Comparison of ENCODE assay signal across 17 cellular contexts in the genomic region with DNA sequence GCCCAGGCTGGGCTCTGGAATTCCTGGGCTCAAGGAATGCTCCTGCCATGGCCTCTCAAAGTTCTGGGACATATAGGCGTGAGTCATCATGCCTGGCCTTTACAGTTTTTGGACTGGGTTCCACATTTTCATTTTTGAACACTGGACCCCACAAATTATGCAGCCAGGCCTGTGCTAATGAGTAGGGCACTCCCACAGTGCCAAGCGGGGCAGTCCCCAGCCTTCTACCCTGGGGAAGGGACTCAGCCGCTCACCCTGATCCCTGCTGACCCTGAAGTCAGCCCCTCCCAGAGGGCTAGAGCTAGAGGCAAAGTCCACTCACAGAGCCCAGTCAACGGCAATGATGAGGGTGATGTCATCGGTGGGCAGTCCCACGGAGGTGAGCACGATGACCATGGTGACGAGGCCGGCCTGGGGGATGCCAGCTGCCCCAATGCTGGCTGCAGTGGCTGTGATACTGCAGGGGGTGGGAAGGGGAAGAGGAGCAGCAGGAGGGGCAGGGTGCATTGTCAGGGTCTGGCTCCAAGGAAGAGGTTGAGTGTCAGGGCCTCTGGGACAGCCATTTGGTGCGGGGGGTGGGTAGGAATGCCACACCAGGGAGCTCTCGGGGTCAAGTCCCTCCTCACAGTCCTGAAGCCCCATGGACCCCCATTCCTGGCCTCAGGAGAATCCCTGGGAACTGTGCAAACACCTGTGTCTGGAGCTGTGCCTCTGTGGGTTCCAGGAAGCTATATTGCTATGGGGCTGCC. TPM values are rescaled to one million over a fixed set of nuclear protein-coding genes. Genes with fewer than 3 reads are reported as not detected.
A peak's percentile ranks its signal among the peaks of the same experiment; 100 is the strongest.
DNase-seq lines count a peak whose midpoint lies in the region; ATAC-seq, FAIRE-seq and TF ChIP-seq lines count a peak whose summit lies in the region.
"Had no signal": no experiment of that assay in that cellular context is flagged by ENCODE, and none has a peak within 500 bp of the region (broad histone marks: within the 10 kb centered on the region; RNA-seq: fewer than 3 reads in every experiment).

No MANE protein-coding gene starts in this region.

- peak overlapping the region in 1 of 2 experiments; percentile 61 for H3K14ac ChIP-seq in mesenchymal stem cell (ENCODE audit: low read length in 2 of 2)

- in situ Hi-C loops in K562 (cut with MboI): no loop called here

- no peaks in the 10 kb centered on the region for H3K79me1 ChIP-seq in mesenchymal stem cell (replicated peaks; ENCODE audit: low read length, poor library complexity, severe bottlenecking)

- H3K27me3 ChIP-seq in K562 (ENCODE audit: control insufficient read depth in 2 of 2, insufficient read depth in 2 of 2, low read length in 2 of 2): peaks cover 29 to 46% of the 10 kb centered on the region in 2 experiments
- no peaks in the 10 kb centered on the region for H3K27me3 ChIP-seq in mesenchymal stem cell (ENCODE audit: control insufficient read depth in 1 of 2, insufficient read depth in 1 of 2, low read length in 2 of 2)
- no peaks in the 10 kb centered on the region for H3K27me3 ChIP-seq in PC-9 (ENCODE audit: insufficient read depth, low read depth)
- H3K27me3 ChIP-seq in ovary: no peaks in the 10 kb centered on the region

- intact Hi-C loops in K562 (cut with micrococcal nuclease) (no loop called here), PC-9 (cut with micrococcal nuclease; ENCODE audit: unreplicated experiment) (loop anchor here (10.0 kb wide), 1 partner anchor 85 kb away; no protein-coding TSS in a partner anchor), ovary (cut with DNase I) (no loop called here)

- BruUV-seq in K562 (replicated peaks; lab: Mats Ljungman, UMichigan) (no TSS peak), PC-9 (replicated peaks; lab: Mats Ljungman, UMichigan) (no TSS peak)

- H3K79me2 ChIP-seq in K562 (ENCODE audit: control insufficient read depth, insufficient read depth, low read length) (no peaks in the 10 kb centered on the region), PC-9 (ENCODE audit: low read depth) (no peaks in the 10 kb centered on the region)

- H3K9ac ChIP-seq in K562 (ENCODE audit: insufficient read depth in 1 of 2, low read depth in 2 of 2, low read length in 2 of 2) (no peak overlapping the region), mesenchymal stem cell (ENCODE audit: low read length) (no peak overlapping the region)

- H3K23ac ChIP-seq in mesenchymal stem cell (ENCODE audit: low read length in 2 of 2): no peak overlapping the region

- TF ChIP-seq RAD21 in A549 (conservative IDR thresholded peaks at IDR 0.05 in 1 of 2, IDR thresholded peaks at IDR 0.05 in 1 of 2) (no peak), K562 (CRISPR knock-in tag; conservative IDR thresholded peaks at IDR 0.05 in 1 of 2, IDR thresholded peaks at IDR 0.05 in 1 of 2) (no peak)

- no peak overlapping the region for H2AFZ ChIP-seq in K562 (ENCODE audit: low read depth, low read length)
- no peak overlapping the region for H2AFZ ChIP-seq in mesenchymal stem cell (ENCODE audit: low read depth, low read length)
- H2AFZ ChIP-seq in PC-9: no peak overlapping the region

- H2BK12ac ChIP-seq in mesenchymal stem cell (ENCODE audit: low read length in 2 of 2): peak overlapping the region; percentile 33 to 80

- CTCF ChIA-PET in A549 (lab: Yijun Ruan, JAX) (interaction anchor here (1.5 kb wide), 1 partner anchor 96 kb away, joined by 4 read pairs; no protein-coding TSS in a partner anchor), K562 (lab: Yijun Ruan, JAX; ENCODE audit: low intra/inter-chr PET ratio) (no interaction called here), PC-9 (lab: Charles Lee) (no interaction called here)

- no peaks in the 10 kb centered on the region for H3K9me3 ChIP-seq in A549
- H3K9me3 ChIP-seq in K562 (replicated peaks; ENCODE audit: control insufficient read depth, insufficient read depth, low read depth, low read length): no peaks in the 10 kb centered on the region
- no peaks in the 10 kb centered on the region for H3K9me3 ChIP-seq in mesenchymal stem cell (ENCODE audit: control insufficient read depth, low read length)
- no peaks in the 10 kb centered on the region for H3K9me3 ChIP-seq in PC-9 (ENCODE audit: insufficient read depth, low read depth)
- no peaks in the 10 kb centered on the region for H3K9me3 ChIP-seq in ovary

- DNase-seq in A549 (ENCODE audit: low read depth in 1 of 2, low spot score in 1 of 2) (peak in 1 of 2 experiments; percentile 33), HS-27A (ENCODE audit: low read depth) (peak; percentile 50), K562 (ENCODE audit: extremely low read depth in 1 of 4, low spot score in 3 of 4) (no peak), mesenchymal stem cell (peak; percentile 39), PC-9 (no peak), NCI-H187 treated with DMSO at 0.1 percent for 48 hours (lab: John Stamatoyannopoulos, UW) (no peak), ovary (no peak), NAMALWA (ENCODE audit: low spot score) (no peak)
- DNase-seq: ACHN; activated CD4-positive, CD25-positive, alpha-beta regulatory T cell treated with anti-CD3 and anti-CD28 coated beads, Interleukin-2, amount 50 U/mL, for 72 hours; activated CD8-positive, alpha-beta memory T cell treated with anti-CD3 and anti-CD28 coated beads, Interleukin-2, amount 50 U/mL, for 4 hours; NCI-H1048; NCI-H748 treated with DMSO at 0.1 percent for 48 hours; T-helper 17 cell had no signal

- no peak overlapping the region for H2BK5ac ChIP-seq in mesenchymal stem cell (ENCODE audit: low read depth, low read length, poor library complexity, severe bottlenecking)

- no peak for TF ChIP-seq EP300 in A549 (IDR thresholded peaks at IDR 0.05)
- TF ChIP-seq EP300 in K562 (IDR thresholded peaks at IDR 0.05; ENCODE audit: low read length): no peak
- TF ChIP-seq EP300 in ovary (IDR thresholded peaks at IDR 0.05): no peak

- no peaks in the 10 kb centered on the region for H3K9me1 ChIP-seq in K562 (ENCODE audit: control insufficient read depth, insufficient read depth, low read length)

- no peak for FAIRE-seq in A549 (lab: Jason Lieb, UNC)
- FAIRE-seq in K562 (lab: Jason Lieb, UNC): no peak
- FAIRE-seq: endometrium, islet of Langerhans had no signal

- H3K27ac ChIP-seq in A549: peak overlapping the region; percentile 60 to 71
- H3K27ac ChIP-seq in K562 (ENCODE audit: extremely low read depth, low read depth, low read length): no peak overlapping the region
- no peak overlapping the region for H3K27ac ChIP-seq in mesenchymal stem cell (ENCODE audit: low read length, poor library complexity, severe bottlenecking)
- no peak overlapping the region for H3K27ac ChIP-seq in PC-9
- H3K27ac ChIP-seq in ovary: no peak overlapping the region
- H3K27ac ChIP-seq: RWPE1 had no signal

- TF ChIP-seq CTCF in A549 (IDR thresholded peaks at IDR 0.05) (no peak), K562 (IDR thresholded peaks at IDR 0.05 in 2 of 3, conservative IDR thresholded peaks at IDR 0.05 in 1 of 3; ENCODE audit: insufficient read depth in 2 of 3, low read depth in 1 of 3, low read length in 3 of 3) (no peak), PC-9 (conservative IDR thresholded peaks at IDR 0.05) (no peak), ovary (IDR thresholded peaks at IDR 0.05) (no peak)

- ATAC-seq in A549: peak in 1 of 2 experiments; percentile 55; a peak in 3 of 6 replicates
- ATAC-seq in K562: no peak
- ATAC-seq: T-helper 17 cell had no signal

- peak overlapping the region in 1 of 2 experiments; percentile 46 for H3K4ac ChIP-seq in mesenchymal stem cell (ENCODE audit: low read depth in 1 of 2, low read length in 2 of 2)

- H4K91ac ChIP-seq in mesenchymal stem cell (ENCODE audit: low read length): peak overlapping the region; percentile 64

- H3K18ac ChIP-seq in mesenchymal stem cell (ENCODE audit: low read depth in 1 of 2, low read length in 2 of 2): peak overlapping the region; percentile 53 to 71

- H3K36me3 ChIP-seq in K562 (ENCODE audit: control insufficient read depth, insufficient read depth, low read length): no peaks in the 10 kb centered on the region
- peaks cover 3 to 33% of the 10 kb centered on the region in 2 experiments for H3K36me3 ChIP-seq in mesenchymal stem cell (ENCODE audit: control insufficient read depth in 1 of 2, insufficient read depth in 2 of 2, low read depth in 1 of 2, low read length in 2 of 2)
- no peaks in the 10 kb centered on the region for H3K36me3 ChIP-seq in PC-9 (ENCODE audit: low read depth)
- H3K36me3 ChIP-seq in ovary: no peaks in the 10 kb centered on the region

- POLR2A ChIA-PET in A549 (lab: Yijun Ruan, JAX) (no interaction called here), K562 (lab: Yijun Ruan, JAX) (interaction anchor here (0.6 to 0.9 kb wide), 5 partner anchors 29 to 387 kb away, joined by 3 to 4 read pairs (median 3); no protein-coding TSS in a partner anchor), PC-9 (lab: Charles Lee; ENCODE audit: unreplicated experiment) (interaction anchor here (0.7 kb wide), 1 partner anchor 296 kb away, joined by 6 read pairs; no protein-coding TSS in a partner anchor)

- WGBS in A549 (ENCODE audit: missing lambda C conversion rate): 48% methylated on average over 6 of the region's 11 CpGs
- 31% methylated on average over 11 of the region's 11 CpGs for WGBS in K562 (ENCODE audit: insufficient coverage, low coverage, missing lambda C conversion rate)
- 82% methylated on average over 11 of the region's 11 CpGs for WGBS in mesenchymal stem cell
- WGBS in ovary, 3 donors: 89 to 90% (median 90%) methylated on average over 11 of the region's 11 CpGs

- no peaks in the 10 kb centered on the region for H3K9me2 ChIP-seq in PC-9 (ENCODE audit: insufficient read depth)

- TF ChIP-seq POLR2A in A549 (IDR thresholded peaks at IDR 0.05; ENCODE audit: low read length): no peak
- TF ChIP-seq POLR2A in K562 (conservative IDR thresholded peaks at IDR 0.05): no peak
- TF ChIP-seq POLR2A in ovary (IDR thresholded peaks at IDR 0.05): no peak

- no peak overlapping the region for H2BK15ac ChIP-seq in mesenchymal stem cell (ENCODE audit: low read depth, poor library complexity, severe bottlenecking)

- H3F3A ChIP-seq in PC-9 (ENCODE audit: insufficient read depth, low read depth): no peaks in the 10 kb centered on the region

- H3K4me2 ChIP-seq in A549: peak overlapping the region; percentile 63
- no peak overlapping the region for H3K4me2 ChIP-seq in K562 (ENCODE audit: insufficient read depth, low read length)
- H3K4me2 ChIP-seq in mesenchymal stem cell (ENCODE audit: low read length, poor library complexity, severe bottlenecking): no peak overlapping the region
- no peak overlapping the region for H3K4me2 ChIP-seq in PC-9

- H3K4me3 ChIP-seq in A549: no peak overlapping the region
- no peak overlapping the region for H3K4me3 ChIP-seq in K562
- H3K4me3 ChIP-seq in mesenchymal stem cell (ENCODE audit: insufficient read depth in 1 of 2, low read depth in 1 of 2, low read length in 2 of 2): no peak overlapping the region
- no peak overlapping the region for H3K4me3 ChIP-seq in PC-9
- no peak overlapping the region for H3K4me3 ChIP-seq in ovary

- H3K4me1 ChIP-seq in A549 (peaks cover 21% of the 10 kb centered on the region), K562 (replicated peaks in 1 of 2; ENCODE audit: control insufficient read depth in 2 of 2, insufficient read depth in 2 of 2, low read length in 2 of 2) (peaks cover 8 to 54% of the 10 kb centered on the region in 2 experiments; a peak in 3 of 5 replicates), mesenchymal stem cell (ENCODE audit: control insufficient read depth, insufficient read depth, low read depth, low read length) (peaks cover 24% of the 10 kb centered on the region), PC-9 (replicated peaks; ENCODE audit: insufficient read depth) (peaks cover 9% of the 10 kb centered on the region; the same call in 1 of the 2 replicates), ovary (ENCODE audit: insufficient read depth) (no peaks in the 10 kb centered on the region)

- peak overlapping the region; percentile 52 for H4K8ac ChIP-seq in mesenchymal stem cell (ENCODE audit: low read length)

- H2BK120ac ChIP-seq in mesenchymal stem cell (ENCODE audit: low read depth, low read length): no peak overlapping the region

- H2AK5ac ChIP-seq in mesenchymal stem cell (ENCODE audit: low read length, severe bottlenecking): no peak overlapping the region

- H4K20me1 ChIP-seq in K562 (replicated peaks; ENCODE audit: control insufficient read depth, insufficient read depth, low read length) (0 out of 2 replicates have a peak, but pooled peaks cover 1% of the 10 kb centered on the region), PC-9 (ENCODE audit: insufficient read depth) (no peaks in the 10 kb centered on the region)

RNA-seq across cellular contexts. Expression of a gene that starts 27.6 kb away (rescaled TPM):
- polyA plus RNA-seq in A549 (2011; rRNA removed) (0.05 and 0.15 TPM in 2 replicates), A549 (2017; fragmentation: RNase III; extraction: RNeasy Plus Mini Kit Qiagen cat#74134 plus additional on column Dnase treatment) (not detected in 3 replicates), K562 (2011; rRNA removed) (not detected in 2 replicates), K562 (2014; fragmentation: Illumina TruSeq; extraction: Trizol) (not detected in 2 replicates), K562 (2014; fragmentation: Nextera tagmentation; extraction: Ambion mirVana) (not detected), K562 (2014; rRNA removed) (not detected in 2 replicates), ovary (100 to 1,000 TPM in 1 of 2 donors, 10 to 100 TPM in 1; 72.8 to 203 TPM)
- 0.01 TPM in 1 of 2 replicates, not detected in the other for polyA plus RNA-seq in A549 (2012; cell fraction: cytosol; rRNA removed)
- 0.05 and 0.17 TPM in 2 replicates for polyA plus RNA-seq in A549 (2012; cell fraction: nucleus; rRNA removed)
- polyA minus RNA-seq in A549 (2011; rRNA and poly(A)+ RNA removed): not detected in 2 replicates
- total RNA-seq in K562 (2011; cell fraction: chromatin; rRNA removed; ENCODE audit: low replicate concordance): not detected in 2 replicates
- total RNA-seq in K562 (2011; cell fraction: nucleolus; rRNA removed): not detected in 2 replicates
- not detected in 2 replicates for total RNA-seq in K562 (2011; cell fraction: nucleoplasm; rRNA removed)
- total RNA-seq in K562 (2014; rRNA removed) (not detected in 2 replicates), K562 (2014; rRNA removed; fragmentation: Illumina TruSeq; extraction: Trizol) (not detected in 2 replicates), K562 (2015; rRNA removed; fragmentation: Illumina TruSeq; extraction: Trizol) (not detected in 2 replicates), K562 (2021) (0.09 TPM in 1 of 2 replicates, not detected in the other), PC-9 (2021) (not detected in 2 replicates), ovary (100 to 1,000 TPM; 106 to 254 (median 154) TPM)
- not detected in 2 replicates for polyA plus RNA-seq in K562 (2011; cell fraction: cytosol; rRNA removed)
- polyA plus RNA-seq in K562 (2011; cell fraction: nucleus; rRNA removed): not detected in 2 replicates
- not detected in 2 replicates for polyA plus RNA-seq in K562 (2012)
- not detected in 2 replicates for polyA minus RNA-seq in K562 (2011; rRNA and poly(A)+ RNA removed)
- not detected in 2 replicates for polyA minus RNA-seq in K562 (2011; cell fraction: cytosol; rRNA and poly(A)+ RNA removed)
- not detected in 2 replicates for polyA minus RNA-seq in K562 (2011; cell fraction: nucleus; rRNA and poly(A)+ RNA removed)
- 54.8 TPM for polyA plus RNA-seq in mesenchymal stem cell (2013, experiment 1 of 2)
- 53.6 TPM for polyA plus RNA-seq in mesenchymal stem cell (2013, experiment 2 of 2)
- total RNA-seq: T-helper 17 cell had no signal

RNA-seq across cellular contexts. Expression of a gene that starts 52.8 kb away (rescaled TPM):
- 0.12 TPM in 2 replicates for polyA plus RNA-seq in A549 (2011; rRNA removed)
- polyA plus RNA-seq in A549 (2012; cell fraction: cytosol; rRNA removed): 0.08 and 0.09 TPM in 2 replicates
- polyA plus RNA-seq in A549 (2012; cell fraction: nucleus; rRNA removed): 0.24 and 0.25 TPM in 2 replicates
- 0.03 to 0.07 TPM (median 0.04 TPM) in 3 replicates for polyA plus RNA-seq in A549 (2017; fragmentation: RNase III; extraction: RNeasy Plus Mini Kit Qiagen cat#74134 plus additional on column Dnase treatment)
- 0.12 TPM in 1 of 2 replicates, not detected in the other for polyA minus RNA-seq in A549 (2011; rRNA and poly(A)+ RNA removed)
- total RNA-seq in K562 (2011; cell fraction: chromatin; rRNA removed; ENCODE audit: low replicate concordance): not detected in 2 replicates
- not detected in 2 replicates for total RNA-seq in K562 (2011; cell fraction: nucleolus; rRNA removed)
- total RNA-seq in K562 (2011; cell fraction: nucleoplasm; rRNA removed): not detected in 2 replicates
- total RNA-seq in K562 (2014; rRNA removed): 0.16 TPM in 1 of 2 replicates, not detected in the other
- total RNA-seq in K562 (2014; rRNA removed; fragmentation: Illumina TruSeq; extraction: Trizol): not detected in 2 replicates
- total RNA-seq in K562 (2015; rRNA removed; fragmentation: Illumina TruSeq; extraction: Trizol): not detected in 2 replicates
- total RNA-seq in K562 (2021): not detected in 2 replicates
- polyA plus RNA-seq in K562 (2011; rRNA removed): 0.07 and 0.08 TPM in 2 replicates
- 0.01 and 0.22 TPM in 2 replicates for polyA plus RNA-seq in K562 (2011; cell fraction: cytosol; rRNA removed)
- polyA plus RNA-seq in K562 (2011; cell fraction: nucleus; rRNA removed): 0.13 and 0.40 TPM in 2 replicates
- polyA plus RNA-seq in K562 (2012): 0.09 and 0.14 TPM in 2 replicates
- polyA plus RNA-seq in K562 (2014; fragmentation: Illumina TruSeq; extraction: Trizol): 0.06 TPM in 1 of 2 replicates, not detected in the other
- polyA plus RNA-seq in K562 (2014; fragmentation: Nextera tagmentation; extraction: Ambion mirVana): not detected
- not detected in 2 replicates for polyA plus RNA-seq in K562 (2014; rRNA removed)
- not detected in 2 replicates for polyA minus RNA-seq in K562 (2011; rRNA and poly(A)+ RNA removed)
- polyA minus RNA-seq in K562 (2011; cell fraction: cytosol; rRNA and poly(A)+ RNA removed): not detected in 2 replicates
- polyA minus RNA-seq in K562 (2011; cell fraction: nucleus; rRNA and poly(A)+ RNA removed): 0.11 and 0.13 TPM in 2 replicates
- polyA plus RNA-seq in mesenchymal stem cell (2013, experiment 1 of 2): 2.3 TPM
- polyA plus RNA-seq in mesenchymal stem cell (2013, experiment 2 of 2): 2.2 TPM
- not detected in 2 replicates for total RNA-seq in PC-9 (2021)
- under 1 TPM in 1 of 7 donors, not detected in 6; 0.25 TPM for total RNA-seq in ovary
- polyA plus RNA-seq in ovary: under 1 TPM in 1 of 2 donors, not detected in 1; 0.28 TPM
- total RNA-seq: T-helper 17 cell had no signal

Comparison
In these comparisons a context has a peak if more than half of its experiments do, and no peak if none do; other contexts are left out.
1. DNase-seq: peak in HS-27A (single experiment) and mesenchymal stem cell (single experiment); none in K562 (0 of 4), PC-9 (0 of 2), NCI-H187 treated with DMSO at 0.1 percent for 48 hours (single experiment), ovary (0 of 5) and NAMALWA (single experiment).
2. H3K27ac ChIP-seq: peak in A549 (2 of 2); none in K562 (single experiment), mesenchymal stem cell (single experiment), PC-9 (single experiment) and ovary (0 of 2).
3. RNA of a gene that starts 27.6 kb away (total RNA-seq): 106 to 254 TPM in ovary; 0.09 TPM in K562 and not detected in PC-9; every median in the first group is over 10 times any median in the second.